ENCODE assay signal across 17 cellular contexts in the genomic region with DNA sequence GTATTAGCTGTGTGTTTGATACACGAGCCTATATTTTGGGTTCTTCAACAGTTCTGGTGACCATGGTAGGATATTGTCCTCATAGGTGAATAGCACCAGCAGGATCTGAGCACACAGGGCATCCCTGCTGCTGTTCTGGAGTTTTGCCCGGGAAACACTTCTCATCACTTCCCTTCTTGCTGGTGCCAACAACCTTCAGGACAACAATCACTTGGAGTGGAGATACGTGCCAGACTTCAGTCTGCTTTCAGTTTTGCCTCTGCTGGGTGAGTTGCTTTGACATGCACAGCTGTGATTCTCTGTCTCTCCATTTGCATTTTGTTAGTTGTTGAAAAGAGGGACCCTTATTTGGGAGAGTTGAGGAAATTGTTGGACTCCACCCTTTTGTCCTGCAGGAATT.
"Had no signal": no experiment of that assay in that cellular context is flagged by ENCODE, and none has a peak within 500 bp of the region (broad histone marks: within the 10 kb centered on the region; RNA-seq: fewer than 3 reads in every experiment).

No MANE protein-coding gene starts in this region.

- H3K27me3 Mint-ChIP-seq: activated CD4-positive, alpha-beta T cell treated with anti-CD3 and anti-CD28 coated beads for 36 hours; activated CD8-positive, alpha-beta T cell treated with anti-CD3 and anti-CD28 coated beads for 36 hours; activated naive CD8-positive, alpha-beta T cell treated with anti-CD3 and anti-CD28 coated beads, Interleukin-2, amount 50 U/mL, for 24 hours; central memory CD8-positive, alpha-beta T cell had no signal

- H3K27ac Mint-ChIP-seq: activated CD4-positive, alpha-beta T cell treated with anti-CD3 and anti-CD28 coated beads for 36 hours; activated CD8-positive, alpha-beta T cell treated with anti-CD3 and anti-CD28 coated beads for 36 hours; activated naive CD8-positive, alpha-beta T cell treated with anti-CD3 and anti-CD28 coated beads, Interleukin-2, amount 50 U/mL, for 24 hours had no signal

- DNase-seq: activated CD4-positive, alpha-beta T cell treated with anti-CD3 and anti-CD28 coated beads for 36 hours; activated CD8-positive, alpha-beta memory T cell treated with anti-CD3 and anti-CD28 coated beads, Interleukin-2, amount 50 U/mL, for 4 hours; activated CD8-positive, alpha-beta T cell treated with anti-CD3 and anti-CD28 coated beads for 36 hours; activated naive CD4-positive, alpha-beta T cell treated with Interleukin-2 at 50 U/mL for 16 hours; activated naive CD8-positive, alpha-beta T cell treated with anti-CD3 and anti-CD28 coated beads, Interleukin-2, amount 50 U/mL, for 24 hours; cortex of kidney; effector CD8-positive, alpha-beta T cell; left ventricle myocardium inferior; mesenchymal stem cell; sigmoid colon; stimulated activated CD4-positive, alpha-beta T cell treated with anti-CD3 and anti-CD28 coated beads, Interleukin-2, amount 100 ng/mL, for 24 hours; stimulated activated naive CD4-positive, alpha-beta T cell; substantia nigra; transverse colon had no signal

- H3K36me3 ChIP-seq: gastroesophageal sphincter, left ventricle myocardium inferior, sigmoid colon, transverse colon had no signal

- H3K4me3 ChIP-seq: gastroesophageal sphincter, left ventricle myocardium inferior, sigmoid colon, transverse colon had no signal

- H3K4me1 Mint-ChIP-seq: activated CD4-positive, alpha-beta T cell treated with anti-CD3 and anti-CD28 coated beads for 36 hours; activated naive CD8-positive, alpha-beta T cell treated with anti-CD3 and anti-CD28 coated beads, Interleukin-2, amount 50 U/mL, for 24 hours; central memory CD8-positive, alpha-beta T cell had no signal

- H3K27me3 ChIP-seq: gastroesophageal sphincter, sigmoid colon, transverse colon had no signal

- ATAC-seq: activated CD4-positive, alpha-beta T cell treated with anti-CD3 and anti-CD28 coated beads for 36 hours; activated CD8-positive, alpha-beta T cell treated with anti-CD3 and anti-CD28 coated beads for 36 hours; activated naive CD8-positive, alpha-beta T cell treated with anti-CD3 and anti-CD28 coated beads, Interleukin-2, amount 50 U/mL, for 24 hours; gastroesophageal sphincter had no signal

- H3K4me1 ChIP-seq: gastroesophageal sphincter, left ventricle myocardium inferior, sigmoid colon, transverse colon had no signal

- H3K27ac ChIP-seq: gastroesophageal sphincter, left ventricle myocardium inferior, sigmoid colon, transverse colon, VCaP had no signal

- H3K4me3 Mint-ChIP-seq: activated CD4-positive, alpha-beta T cell treated with anti-CD3 and anti-CD28 coated beads for 36 hours; activated CD8-positive, alpha-beta T cell treated with anti-CD3 and anti-CD28 coated beads for 36 hours; activated naive CD8-positive, alpha-beta T cell treated with anti-CD3 and anti-CD28 coated beads, Interleukin-2, amount 50 U/mL, for 24 hours; central memory CD8-positive, alpha-beta T cell had no signal
